ENCODE assay signal across 35 cellular contexts in genomic region chr6:17265570-17265969, GRCh38. TPM values are rescaled to one million over a fixed set of nuclear protein-coding genes. Genes with fewer than 3 reads are reported as not detected.
"Had no signal": no experiment of that assay in that cellular context is flagged by ENCODE, and none has a peak within 500 bp of the region (broad histone marks: within the 10 kb centered on the region; RNA-seq: fewer than 3 reads in every experiment).

No MANE protein-coding gene starts in this region.

- H3K4me3 ChIP-seq: MG63 had no signal

- H3K27me3 ChIP-seq: MG63 had no signal

- H3K9me3 ChIP-seq: MG63 had no signal

- DNase-seq: Karpas-422, Kasumi-1, MG63, MM.1S, MV-4-11, NCI-H1048, NCI-H1092, NCI-H1092 treated with DMSO at 0.1 percent for 48 hours, NCI-H1105, NCI-H1105 treated with DMSO at 0.1 percent for 48 hours, NCI-H1417, NCI-H1417 treated with DMSO at 0.1 percent for 48 hours, NCI-H1436, NCI-H1436 treated with DMSO at 0.1 percent for 48 hours, NCI-H146, NCI-H1694, NCI-H1694 treated with DMSO at 0.1 percent for 48 hours, NCI-H187, NCI-H187 treated with DMSO at 0.1 percent for 48 hours, NCI-H1930, NCI-H2029, NCI-H2029 treated with DMSO at 0.1 percent for 48 hours, NCI-H2081, NCI-H2081 treated with DMSO at 0.1 percent for 48 hours, NCI-H2107, NCI-H2171, NCI-H2171 treated with DMSO at 0.1 percent for 48 hours, NCI-H2227 treated with DMSO at 0.1 percent for 48 hours, NCI-H226, NCI-H345, NCI-H446, NCI-H446 treated with DMSO at 0.1 percent for 48 hours, NCI-H510A, NCI-H510A treated with DMSO at 0.1 percent for 48 hours had no signal

- H3K36me3 ChIP-seq: MG63 had no signal

RNA-seq across cellular contexts. Expression of gene RBM24, which starts 15.6 kb away (rescaled TPM):
- total RNA-seq: MCF 10A had no signal
